Comparison of ENCODE assay signal across 8 cellular contexts in the genomic region with DNA sequence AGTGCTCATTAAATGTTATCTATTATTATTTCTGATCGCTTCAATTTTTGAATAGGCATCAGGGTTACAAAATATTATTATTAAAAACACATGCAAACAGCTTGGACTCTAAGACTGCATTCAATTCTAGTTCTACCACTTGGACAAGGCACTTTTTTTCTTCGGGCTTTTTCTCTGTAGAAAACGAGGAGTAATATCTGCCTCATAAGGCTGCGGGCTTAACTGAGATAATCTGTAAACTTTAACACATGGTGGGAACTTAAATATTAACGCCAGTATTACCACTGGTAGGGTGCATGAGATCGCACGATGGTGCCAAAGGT. TPM values are rescaled to one million over a fixed set of nuclear protein-coding genes. Genes with fewer than 3 reads are reported as not detected.
DNase-seq lines count a peak whose midpoint lies in the region; ATAC-seq and TF ChIP-seq lines count a peak whose summit lies in the region.

No MANE protein-coding gene starts in this region.

- H3K4me3 ChIP-seq in GM23248 (peak overlapping the region; percentile 99), SJCRH30 (peak overlapping the region; percentile 90), gastroesophageal sphincter (peak overlapping the region; percentile 80 to 95), sigmoid colon (peak overlapping the region; percentile 69 to 88 (median 80))

- no peak for TF ChIP-seq POLR2A in gastroesophageal sphincter (IDR thresholded peaks at IDR 0.05)
- no peak for TF ChIP-seq POLR2A in sigmoid colon (IDR thresholded peaks at IDR 0.05)

- H3K4me1 ChIP-seq in GM23248 (ENCODE audit: insufficient read depth) (peaks cover 48% of the 10 kb centered on the region), SJCRH30 (no peaks in the 10 kb centered on the region), gastroesophageal sphincter (peaks cover 0 to 28% (median 2%) of the 10 kb centered on the region in 3 donors), sigmoid colon (peaks cover 0 to 18% (median 10%) of the 10 kb centered on the region in 4 donors)

- peak overlapping the region; percentile 85 for H3K27ac ChIP-seq in C4-2B
- peak overlapping the region; percentile 83 for H3K27ac ChIP-seq in GM23248
- no peak overlapping the region for H3K27ac ChIP-seq in SJCRH30
- peak overlapping the region; percentile 55 to 87 (median 82) for H3K27ac ChIP-seq in gastroesophageal sphincter
- H3K27ac ChIP-seq in sigmoid colon: peak overlapping the region; percentile 78 to 87 (median 82)

- peaks cover 56% of the 10 kb centered on the region for H3F3A ChIP-seq in GM23248 (ENCODE audit: insufficient read depth)

- no peaks in the 10 kb centered on the region for H4K20me1 ChIP-seq in GM23248 (ENCODE audit: insufficient read depth)

- H2AFZ ChIP-seq in GM23248: peak overlapping the region; percentile 91

- in situ Hi-C loops in GM23248 (cut with MboI): no loop called here

- peak overlapping the region; percentile 92 for H3K4me2 ChIP-seq in GM23248 (ENCODE audit: unreplicated experiment)

- H3K9me2 ChIP-seq in GM23248 (ENCODE audit: insufficient read depth): no peaks in the 10 kb centered on the region

- peak overlapping the region; percentile 90 for H3K9ac ChIP-seq in GM23248

- H3K27me3 ChIP-seq in GM23248 (replicated peaks; ENCODE audit: insufficient read depth) (no peaks in the 10 kb centered on the region), SJCRH30 (no peaks in the 10 kb centered on the region), gastroesophageal sphincter (no peaks in the 10 kb centered on the region), sigmoid colon (no peaks in the 10 kb centered on the region)

- intact Hi-C loops in sigmoid colon (cut with DNase I): loop anchor here (5.0 kb wide), 3 partner anchors 281 to 1006 kb away; a partner anchor contains a TSS

- DNase-seq in GM23248: no peak
- no peak for DNase-seq in SJCRH30
- no peak for DNase-seq in sigmoid colon
- no peak for DNase-seq in DMS153 treated with DMSO at 0.1 percent for 48 hours (lab: John Stamatoyannopoulos, UW; ENCODE audit: unreplicated experiment)
- no peak for DNase-seq in DMS153 (lab: John Stamatoyannopoulos, UW)
- no peak for DNase-seq in NCI-H748 (lab: John Stamatoyannopoulos, UW; ENCODE audit: unreplicated experiment)

- H3K36me3 ChIP-seq in GM23248 (ENCODE audit: low read depth) (peaks cover 4% of the 10 kb centered on the region), SJCRH30 (peaks cover 8% of the 10 kb centered on the region), gastroesophageal sphincter (no peaks in the 10 kb centered on the region), sigmoid colon (no peaks in the 10 kb centered on the region)

- peaks cover 45% of the 10 kb centered on the region for H3K79me2 ChIP-seq in GM23248 (ENCODE audit: insufficient read depth)

- H3K9me3 ChIP-seq in GM23248 (ENCODE audit: low read depth) (no peaks in the 10 kb centered on the region), SJCRH30 (replicated peaks) (no peaks in the 10 kb centered on the region), gastroesophageal sphincter (no peaks in the 10 kb centered on the region), sigmoid colon (no peaks in the 10 kb centered on the region)

- ATAC-seq in gastroesophageal sphincter: no peak

- TF ChIP-seq EP300 in gastroesophageal sphincter (IDR thresholded peaks at IDR 0.05): no peak
- no peak for TF ChIP-seq EP300 in sigmoid colon (IDR thresholded peaks at IDR 0.05)

- 1 to 3% methylated on average over 7 of the region's 7 CpGs for WGBS in GM23248 (ENCODE audit: low coverage in 1 of 2, low lambda C conversion rate in 2 of 2, missing lambda C conversion rate in 2 of 2), 2 experiments
- 0 to 2% methylated on average over 7 of the region's 7 CpGs for whole genome bisulfite sequencing in gastroesophageal sphincter (ENCODE audit: low coverage in 1 of 2), 2 donors
- WGBS in sigmoid colon, 2 donors: 3 to 5% methylated on average over 7 of the region's 7 CpGs

- TF ChIP-seq CTCF in C4-2B (conservative IDR thresholded peaks at IDR 0.05) (no peak), gastroesophageal sphincter (IDR thresholded peaks at IDR 0.05) (peak in 1 of 4 experiments; percentile 13), sigmoid colon (IDR thresholded peaks at IDR 0.05) (no peak)

RNA-seq across cellular contexts. Expression of a gene that starts 0.5 kb away (rescaled TPM):
- total RNA-seq in GM23248 (2014; rRNA removed; shearing (Covaris generic)): 123 and 215 TPM in 2 replicates
- polyA plus RNA-seq in GM23248 (2016; fragmentation: Nextera tagmentation; extraction: Ambion mirVana): 177 TPM in 2 replicates
- total RNA-seq in SJCRH30 (2014; rRNA removed; shearing (Covaris generic)): 65.4 and 83.7 TPM in 2 replicates
- total RNA-seq in gastroesophageal sphincter: 10 to 100 TPM in 1 of 4 donors, 1 to 10 TPM in 3; 5.7 to 10.1 (median 6.7) TPM
- total RNA-seq in sigmoid colon: 10 to 100 TPM in 1 of 4 donors, 1 to 10 TPM in 3; 3.0 to 14.7 (median 9.0) TPM
- 1 to 10 TPM; 3.6 to 9.3 (median 4.9) TPM for polyA plus RNA-seq in sigmoid colon

RNA-seq across cellular contexts. Expression of a gene that starts 54.0 kb away (rescaled TPM):
- 10.4 and 12.1 TPM in 2 replicates for total RNA-seq in GM23248 (2014; rRNA removed; shearing (Covaris generic))
- polyA plus RNA-seq in GM23248 (2016; fragmentation: Nextera tagmentation; extraction: Ambion mirVana) (5.4 and 6.5 TPM in 2 replicates), sigmoid colon (10 to 100 TPM in 1 of 3 donors, 1 to 10 TPM in 2; 2.3 to 21.1 (median 4.2) TPM)
- 0.10 and 0.20 TPM in 2 replicates for total RNA-seq in SJCRH30 (2014; rRNA removed; shearing (Covaris generic))
- total RNA-seq in gastroesophageal sphincter (10 to 100 TPM in 3 of 4 donors, 1 to 10 TPM in 1; 9.3 to 20.6 (median 11.8) TPM), sigmoid colon (10 to 100 TPM; 10.9 to 20.5 (median 13.6) TPM)
